In the genomic region with DNA sequence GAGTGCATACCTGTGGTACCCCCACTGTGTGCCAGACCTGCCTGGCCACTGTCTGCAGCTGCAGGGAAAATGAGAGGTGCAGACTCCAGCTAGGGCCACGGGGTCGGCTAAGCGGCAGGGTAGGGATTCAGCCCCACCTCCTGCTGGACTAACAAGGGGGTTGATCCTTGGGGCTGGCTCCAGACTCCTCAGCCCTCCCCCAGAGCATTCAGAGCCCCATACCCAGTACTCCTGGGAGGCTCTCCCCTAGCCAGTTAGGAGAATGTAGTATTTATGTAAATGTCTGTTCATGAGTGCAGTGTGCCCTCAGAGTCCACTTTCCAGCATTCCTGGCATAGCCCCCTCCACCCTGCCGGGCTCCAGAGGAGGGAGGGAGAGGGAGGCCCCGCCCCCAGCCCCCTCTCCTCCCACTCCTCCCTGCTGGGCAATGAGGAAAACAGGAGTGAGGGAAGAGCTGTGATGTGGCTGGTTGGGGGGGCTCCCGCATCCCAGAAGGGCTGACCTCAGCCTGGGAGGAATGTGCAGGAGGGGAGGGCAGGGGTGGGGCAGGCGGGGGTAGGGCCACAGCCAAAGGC, we compare ENCODE assay signal across 1 cellular context.
A peak's percentile ranks its signal among the peaks of the same experiment; 100 is the strongest.
TF ChIP-seq lines count a peak whose summit lies in the region.

No MANE protein-coding gene starts in this region.

TF ChIP-seq in GM23338, 12 proteins besides CTCF, POLR2A, EP300 and RAD21:
- TF ChIP-seq JUNB (IDR thresholded peaks at IDR 0.05; ENCODE audit: unreplicated experiment) (no peak), ZNF114 (CRISPR knock-in tag; IDR thresholded peaks at IDR 0.05) (no peak), CREB1 (CRISPR knock-in tag; IDR thresholded peaks at IDR 0.05; ENCODE audit: low read depth) (peak; percentile 80), EZH2 (IDR thresholded peaks at IDR 0.05; ENCODE audit: low read depth, unreplicated experiment) (no peak), ZNF331 (CRISPR knock-in tag; IDR thresholded peaks at IDR 0.05; ENCODE audit: low read depth) (no peak), NANOG (IDR thresholded peaks at IDR 0.05; ENCODE audit: borderline replicate concordance) (no peak), EZH2phosphoT487 (IDR thresholded peaks at IDR 0.05; ENCODE audit: unreplicated experiment) (no peak)
- TF ChIP-seq, protein P1, sequence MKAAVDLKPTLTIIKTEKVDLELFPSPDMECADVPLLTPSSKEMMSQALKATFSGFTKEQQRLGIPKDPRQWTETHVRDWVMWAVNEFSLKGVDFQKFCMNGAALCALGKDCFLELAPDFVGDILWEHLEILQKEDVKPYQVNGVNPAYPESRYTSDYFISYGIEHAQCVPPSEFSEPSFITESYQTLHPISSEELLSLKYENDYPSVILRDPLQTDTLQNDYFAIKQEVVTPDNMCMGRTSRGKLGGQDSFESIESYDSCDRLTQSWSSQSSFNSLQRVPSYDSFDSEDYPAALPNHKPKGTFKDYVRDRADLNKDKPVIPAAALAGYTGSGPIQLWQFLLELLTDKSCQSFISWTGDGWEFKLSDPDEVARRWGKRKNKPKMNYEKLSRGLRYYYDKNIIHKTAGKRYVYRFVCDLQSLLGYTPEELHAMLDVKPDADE (IDR thresholded peaks at IDR 0.05), result no peak
- TF ChIP-seq, protein P2, sequence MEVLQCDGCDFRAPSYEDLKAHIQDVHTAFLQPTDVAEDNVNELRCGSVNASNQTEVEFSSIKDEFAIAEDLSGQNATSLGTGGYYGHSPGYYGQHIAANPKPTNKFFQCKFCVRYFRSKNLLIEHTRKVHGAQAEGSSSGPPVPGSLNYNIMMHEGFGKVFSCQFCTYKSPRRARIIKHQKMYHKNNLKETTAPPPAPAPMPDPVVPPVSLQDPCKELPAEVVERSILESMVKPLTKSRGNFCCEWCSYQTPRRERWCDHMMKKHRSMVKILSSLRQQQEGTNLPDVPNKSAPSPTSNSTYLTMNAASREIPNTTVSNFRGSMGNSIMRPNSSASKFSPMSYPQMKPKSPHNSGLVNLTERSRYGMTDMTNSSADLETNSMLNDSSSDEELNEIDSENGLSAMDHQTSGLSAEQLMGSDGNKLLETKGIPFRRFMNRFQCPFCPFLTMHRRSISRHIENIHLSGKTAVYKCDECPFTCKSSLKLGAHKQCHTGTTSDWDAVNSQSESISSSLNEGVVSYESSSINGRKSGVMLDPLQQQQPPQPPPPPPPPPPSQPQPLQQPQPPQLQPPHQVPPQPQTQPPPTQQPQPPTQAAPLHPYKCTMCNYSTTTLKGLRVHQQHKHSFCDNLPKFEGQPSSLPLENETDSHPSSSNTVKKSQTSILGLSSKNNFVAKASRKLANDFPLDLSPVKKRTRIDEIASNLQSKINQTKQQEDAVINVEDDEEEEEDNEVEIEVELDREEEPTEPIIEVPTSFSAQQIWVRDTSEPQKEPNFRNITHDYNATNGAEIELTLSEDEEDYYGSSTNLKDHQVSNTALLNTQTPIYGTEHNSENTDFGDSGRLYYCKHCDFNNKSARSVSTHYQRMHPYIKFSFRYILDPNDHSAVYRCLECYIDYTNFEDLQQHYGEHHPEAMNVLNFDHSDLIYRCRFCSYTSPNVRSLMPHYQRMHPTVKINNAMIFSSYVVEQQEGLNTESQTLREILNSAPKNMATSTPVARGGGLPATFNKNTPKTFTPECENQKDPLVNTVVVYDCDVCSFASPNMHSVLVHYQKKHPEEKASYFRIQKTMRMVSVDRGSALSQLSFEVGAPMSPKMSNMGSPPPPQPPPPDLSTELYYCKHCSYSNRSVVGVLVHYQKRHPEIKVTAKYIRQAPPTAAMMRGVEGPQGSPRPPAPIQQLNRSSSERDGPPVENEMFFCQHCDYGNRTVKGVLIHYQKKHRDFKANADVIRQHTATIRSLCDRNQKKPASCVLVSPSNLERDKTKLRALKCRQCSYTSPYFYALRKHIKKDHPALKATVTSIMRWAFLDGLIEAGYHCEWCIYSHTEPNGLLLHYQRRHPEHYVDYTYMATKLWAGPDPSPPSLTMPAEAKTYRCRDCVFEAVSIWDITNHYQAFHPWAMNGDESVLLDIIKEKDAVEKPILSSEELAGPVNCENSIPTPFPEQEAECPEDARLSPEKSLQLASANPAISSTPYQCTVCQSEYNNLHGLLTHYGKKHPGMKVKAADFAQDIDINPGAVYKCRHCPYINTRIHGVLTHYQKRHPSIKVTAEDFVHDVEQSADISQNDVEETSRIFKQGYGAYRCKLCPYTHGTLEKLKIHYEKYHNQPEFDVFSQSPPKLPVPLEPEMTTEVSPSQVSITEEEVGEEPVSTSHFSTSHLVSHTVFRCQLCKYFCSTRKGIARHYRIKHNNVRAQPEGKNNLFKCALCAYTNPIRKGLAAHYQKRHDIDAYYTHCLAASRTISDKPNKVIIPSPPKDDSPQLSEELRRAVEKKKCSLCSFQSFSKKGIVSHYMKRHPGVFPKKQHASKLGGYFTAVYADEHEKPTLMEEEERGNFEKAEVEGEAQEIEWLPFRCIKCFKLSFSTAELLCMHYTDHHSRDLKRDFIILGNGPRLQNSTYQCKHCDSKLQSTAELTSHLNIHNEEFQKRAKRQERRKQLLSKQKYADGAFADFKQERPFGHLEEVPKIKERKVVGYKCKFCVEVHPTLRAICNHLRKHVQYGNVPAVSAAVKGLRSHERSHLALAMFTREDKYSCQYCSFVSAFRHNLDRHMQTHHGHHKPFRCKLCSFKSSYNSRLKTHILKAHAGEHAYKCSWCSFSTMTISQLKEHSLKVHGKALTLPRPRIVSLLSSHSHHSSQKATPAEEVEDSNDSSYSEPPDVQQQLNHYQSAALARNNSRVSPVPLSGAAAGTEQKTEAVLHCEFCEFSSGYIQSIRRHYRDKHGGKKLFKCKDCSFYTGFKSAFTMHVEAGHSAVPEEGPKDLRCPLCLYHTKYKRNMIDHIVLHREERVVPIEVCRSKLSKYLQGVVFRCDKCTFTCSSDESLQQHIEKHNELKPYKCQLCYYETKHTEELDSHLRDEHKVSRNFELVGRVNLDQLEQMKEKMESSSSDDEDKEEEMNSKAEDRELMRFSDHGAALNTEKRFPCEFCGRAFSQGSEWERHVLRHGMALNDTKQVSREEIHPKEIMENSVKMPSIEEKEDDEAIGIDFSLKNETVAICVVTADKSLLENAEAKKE (CRISPR knock-in tag; IDR thresholded peaks at IDR 0.05), result no peak
